ENCODE assay signal across 1 cellular context in genomic region chr5:79800979-79801827, GRCh38.
TF ChIP-seq lines count a peak whose summit lies in the region.

No MANE protein-coding gene starts in this region.

TF ChIP-seq in HepG2, 621 proteins besides CTCF, POLR2A, EP300 and RAD21 (continued from another document):
- TF ChIP-seq, protein P1, sequence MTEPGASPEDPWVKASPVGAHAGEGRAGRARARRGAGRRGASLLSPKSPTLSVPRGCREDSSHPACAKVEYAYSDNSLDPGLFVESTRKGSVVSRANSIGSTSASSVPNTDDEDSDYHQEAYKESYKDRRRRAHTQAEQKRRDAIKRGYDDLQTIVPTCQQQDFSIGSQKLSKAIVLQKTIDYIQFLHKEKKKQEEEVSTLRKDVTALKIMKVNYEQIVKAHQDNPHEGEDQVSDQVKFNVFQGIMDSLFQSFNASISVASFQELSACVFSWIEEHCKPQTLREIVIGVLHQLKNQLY (CRISPR knock-in tag; IDR thresholded peaks at IDR 0.05): no peak
- TF ChIP-seq ZNF326 (CRISPR knock-in tag; IDR thresholded peaks at IDR 0.05; ENCODE audit: borderline replicate concordance) (no peak), ZBTB38 (CRISPR knock-in tag; IDR thresholded peaks at IDR 0.05) (no peak)
